In the genomic region with DNA sequence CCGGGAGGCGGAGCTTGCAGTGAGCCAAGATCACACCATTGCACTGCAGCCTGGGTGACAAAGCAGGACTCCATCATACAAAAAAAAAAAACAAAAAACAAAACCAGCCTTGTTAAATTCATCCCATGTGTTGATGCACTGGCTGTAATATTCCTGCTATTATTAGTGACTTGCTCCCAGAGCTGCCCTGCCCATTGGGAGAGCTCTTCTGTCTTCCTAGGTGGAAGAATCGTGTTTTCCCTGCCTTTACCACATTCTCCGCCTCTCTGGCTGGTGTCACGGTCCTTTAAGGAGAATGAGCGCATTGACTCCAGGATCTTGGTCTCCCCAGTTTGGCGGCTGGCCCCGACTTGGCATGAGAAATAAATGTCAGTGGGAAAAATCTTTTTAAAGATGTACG, we compare ENCODE assay signal across 25 cellular contexts. TPM values are rescaled to one million over a fixed set of nuclear protein-coding genes. Genes with fewer than 3 reads are reported as not detected.
DNase-seq lines count a peak whose midpoint lies in the region; ATAC-seq and TF ChIP-seq lines count a peak whose summit lies in the region.
"Had no signal": no experiment of that assay in that cellular context is flagged by ENCODE, and none has a peak within 500 bp of the region (broad histone marks: within the 10 kb centered on the region; RNA-seq: fewer than 3 reads in every experiment).

No MANE protein-coding gene starts in this region.

- peaks cover 92% of the 10 kb centered on the region for H3K4me1 Mint-ChIP-seq in activated naive CD4-positive, alpha-beta T cell treated with anti-CD3 and anti-CD28 coated beads, Interleukin-2, amount 10 ng/mL, durations not matched to agents 7 days and 5 days
- peaks cover 53% of the 10 kb centered on the region for H3K4me1 Mint-ChIP-seq in type B pancreatic cell (ENCODE audit: unreplicated experiment)

- H3K27me3 Mint-ChIP-seq in activated naive CD4-positive, alpha-beta T cell treated with anti-CD3 and anti-CD28 coated beads, Interleukin-2, amount 10 ng/mL, durations not matched to agents 7 days and 5 days = peaks cover 71% of the 10 kb centered on the region
- H3K27me3 Mint-ChIP-seq in type B pancreatic cell = no peaks in the 10 kb centered on the region

- peak overlapping the region; percentile 75 for H3K4me3 ChIP-seq in SK-N-MC
- no peak overlapping the region for H3K4me3 ChIP-seq in fibroblast of mammary gland (ENCODE audit: control insufficient read depth, low read depth, low read length)
- H3K4me3 ChIP-seq: A549, GM12878, heart right ventricle, smooth muscle cell had no signal

- CTCF ChIA-PET in activated naive CD4-positive, alpha-beta T cell treated with anti-CD3 and anti-CD28 coated beads, Interleukin-2, amount 10 ng/mL, durations not matched to agents 7 days and 5 days (lab: Charles Lee) = interaction anchor here (3.0 kb wide), 1 partner anchor 11 kb away, joined by 20 read pairs; no protein-coding TSS in a partner anchor

- TF ChIP-seq CTCF in fibroblast of mammary gland (conservative IDR thresholded peaks at IDR 0.05; ENCODE audit: control insufficient read depth, insufficient read depth, low read depth, low read length) (no peak), type B pancreatic cell (conservative IDR thresholded peaks at IDR 0.05) (no peak)

- ATAC-seq in GM19463 (IDR thresholded peaks at IDR 0.05; ENCODE audit: unreplicated experiment) = no peak
- ATAC-seq in HG03108 (IDR thresholded peaks at IDR 0.05; ENCODE audit: unreplicated experiment) = no peak
- ATAC-seq: A549; GM12878; heart right ventricle; stimulated activated naive CD8-positive, alpha-beta T cell treated with anti-CD3 and anti-CD28 coated beads, Interleukin-15, amount 100 ng/mL, for 72 hours had no signal

- DNase-seq in activated naive CD4-positive, alpha-beta T cell treated with anti-CD3 and anti-CD28 coated beads, Interleukin-2, amount 10 ng/mL, durations not matched to agents 7 days and 5 days = no peak
- no peak for DNase-seq in activated naive CD4-positive, alpha-beta T cell treated with anti-CD3 and anti-CD28 coated beads, Interleukin-2, amount 50 U/mL, for 16 hours
- DNase-seq in SK-N-MC (ENCODE audit: low read depth, low spot score) (no peak), fibroblast of mammary gland (ENCODE audit: low read depth) (peak; percentile 42), type B pancreatic cell (ENCODE audit: extremely low spot score, unreplicated experiment) (no peak), AML-193 (lab: John Stamatoyannopoulos, UW) (no peak)
- DNase-seq: activated CD4-positive, alpha-beta T cell treated with anti-CD3 and anti-CD28 coated beads, Interleukin-2, amount 50 U/mL, for 1 hour; activated gamma-delta T cell treated with Interleukin-2 at 50 U/mL for 16 hours; CD4-positive, CD25-positive, alpha-beta regulatory T cell; DMS53; heart right ventricle; Kasumi-1; NCI-H1092; NCI-H1930; OCI-M1; Right ventricle myocardium superior; stimulated activated CD4-positive, alpha-beta T cell treated with anti-CD3 and anti-CD28 coated beads, Interleukin-4, amount 100 ng/mL, for 24 hours; stimulated activated naive CD8-positive, alpha-beta T cell treated with anti-CD3 and anti-CD28 coated beads, Interleukin-15, amount 100 ng/mL, for 72 hours; T-helper 1 cell had no signal

- H3K36me3 Mint-ChIP-seq in activated naive CD4-positive, alpha-beta T cell treated with anti-CD3 and anti-CD28 coated beads, Interleukin-2, amount 10 ng/mL, durations not matched to agents 7 days and 5 days = peaks cover 26% of the 10 kb centered on the region
- H3K36me3 Mint-ChIP-seq in type B pancreatic cell = no peaks in the 10 kb centered on the region
- H3K36me3 Mint-ChIP-seq: CD4-positive, CD25-positive, alpha-beta regulatory T cell had no signal

- peak overlapping the region; percentile 96 for H3K27ac ChIP-seq in SK-N-MC
- H3K27ac ChIP-seq: A549, heart right ventricle, neutrophil had no signal

- peak overlapping the region; percentile 8 for H3K4me3 Mint-ChIP-seq in activated naive CD4-positive, alpha-beta T cell treated with anti-CD3 and anti-CD28 coated beads, Interleukin-2, amount 10 ng/mL, durations not matched to agents 7 days and 5 days
- H3K4me3 Mint-ChIP-seq in type B pancreatic cell = no peak overlapping the region

- no peak overlapping the region for H3K27ac Mint-ChIP-seq in activated naive CD4-positive, alpha-beta T cell treated with anti-CD3 and anti-CD28 coated beads, Interleukin-2, amount 10 ng/mL, durations not matched to agents 7 days and 5 days
- peak overlapping the region; percentile 96 for H3K27ac Mint-ChIP-seq in type B pancreatic cell

- H3K9me3 Mint-ChIP-seq in activated naive CD4-positive, alpha-beta T cell treated with anti-CD3 and anti-CD28 coated beads, Interleukin-2, amount 10 ng/mL, durations not matched to agents 7 days and 5 days = no peaks in the 10 kb centered on the region
- no peaks in the 10 kb centered on the region for H3K9me3 Mint-ChIP-seq in type B pancreatic cell
- H3K9me3 Mint-ChIP-seq: CD4-positive, CD25-positive, alpha-beta regulatory T cell; stimulated activated naive CD8-positive, alpha-beta T cell treated with anti-CD3 and anti-CD28 coated beads, Interleukin-15, amount 100 ng/mL, for 72 hours had no signal

- no peaks in the 10 kb centered on the region for H3K9me3 ChIP-seq in SK-N-MC (ENCODE audit: low read depth, low read length)
- H3K9me3 ChIP-seq: A549, heart right ventricle, neutrophil had no signal

- H3K9ac ChIP-seq in SK-N-MC (ENCODE audit: insufficient read length) = peak overlapping the region; percentile 55

- H3K36me3 ChIP-seq in SK-N-MC (ENCODE audit: insufficient read depth, low read length) = no peaks in the 10 kb centered on the region
- H3K36me3 ChIP-seq: heart right ventricle, neutrophil had no signal

RNA-seq across cellular contexts. Expression of a gene that starts 15.3 kb away (rescaled TPM):
- total RNA-seq in type B pancreatic cell (ENCODE audit: low replicate concordance) = 30.0 and 41.3 TPM in 2 replicates
